ENCODE assay signal across 8 cellular contexts in genomic region chr13:110712081-110712848, GRCh38. TPM values are rescaled to one million over a fixed set of nuclear protein-coding genes. Genes with fewer than 3 reads are reported as not detected.
DNase-seq lines count a peak whose midpoint lies in the region; ATAC-seq and TF ChIP-seq lines count a peak whose summit lies in the region.

No MANE protein-coding gene starts in this region.

- peak overlapping the region; percentile 86 for H3K4me2 ChIP-seq in DND-41 (ENCODE audit: insufficient read depth, low read length)
- H3K4me2 ChIP-seq in Karpas-422 (ENCODE audit: low read depth, low read length, poor library complexity, severe bottlenecking): peak overlapping the region; percentile 97

- peak overlapping the region; percentile 97 for H3K27ac ChIP-seq in DND-41 (ENCODE audit: low read length)
- peak overlapping the region; percentile 99 for H3K27ac ChIP-seq in Karpas-422 (ENCODE audit: low read length)

- H3K36me3 ChIP-seq in DND-41 (ENCODE audit: insufficient read depth, low read length): peaks cover 6% of the 10 kb centered on the region; the same call in 1 of the 2 replicates
- H3K36me3 ChIP-seq in Karpas-422 (ENCODE audit: insufficient read depth, low read length): no peaks in the 10 kb centered on the region

- H4K20me1 ChIP-seq in DND-41 (ENCODE audit: insufficient read depth, low read length): peaks cover 21% of the 10 kb centered on the region
- peaks cover 16% of the 10 kb centered on the region for H4K20me1 ChIP-seq in Karpas-422 (ENCODE audit: insufficient read depth, low read depth, low read length)

- peak overlapping the region; percentile 84 for H2AFZ ChIP-seq in DND-41 (ENCODE audit: low read depth, low read length)
- H2AFZ ChIP-seq in Karpas-422 (ENCODE audit: low read length): peak overlapping the region; percentile 95

- peaks cover 31 to 34% of the 10 kb centered on the region in 2 donors for H3K4me1 Mint-ChIP-seq in natural killer cell

- H3K27ac Mint-ChIP-seq in natural killer cell: peak overlapping the region; percentile 86 to 97

- H3K79me2 ChIP-seq in DND-41 (ENCODE audit: insufficient read depth, low read length) (peaks cover 45% of the 10 kb centered on the region), Karpas-422 (ENCODE audit: low read length) (peaks cover 28% of the 10 kb centered on the region)

- no peaks in the 10 kb centered on the region for H3K27me3 Mint-ChIP-seq in natural killer cell (ENCODE audit: low read depth in 2 of 2)

- no peaks in the 10 kb centered on the region for H3K9me3 ChIP-seq in DND-41 (ENCODE audit: insufficient read depth, low read length, severe bottlenecking)
- no peaks in the 10 kb centered on the region for H3K9me3 ChIP-seq in Karpas-422 (ENCODE audit: low read length)

- H3K9me3 Mint-ChIP-seq in natural killer cell: no peaks in the 10 kb centered on the region

- intact Hi-C loops in natural killer cell (cut with micrococcal nuclease): no loop called here

- ATAC-seq in DND-41 (ENCODE audit: insufficient read depth, low read depth) (peak; percentile 25), GM21786 (IDR thresholded peaks at IDR 0.05; ENCODE audit: unreplicated experiment) (peak; percentile 23), natural killer cell (peak; percentile 30 to 58 (median 37))

- H3K4me3 ChIP-seq in DND-41 (ENCODE audit: low read depth in 1 of 2, low read length in 2 of 2) (peak overlapping the region; percentile 92 to 98), Karpas-422 (ENCODE audit: low read length) (peak overlapping the region; percentile 91)

- no peaks in the 10 kb centered on the region for H3K36me3 Mint-ChIP-seq in natural killer cell

- H3K4me3 Mint-ChIP-seq in natural killer cell: peak overlapping the region; percentile 95

- no peaks in the 10 kb centered on the region for H3K9me2 ChIP-seq in Karpas-422 (replicated peaks; ENCODE audit: insufficient read depth, low read length)

- peak overlapping the region; percentile 97 for H3K9ac ChIP-seq in DND-41 (ENCODE audit: low read depth, low read length)
- H3K9ac ChIP-seq in Karpas-422 (ENCODE audit: low read length): peak overlapping the region; percentile 94

- H3K27me3 ChIP-seq in DND-41 (ENCODE audit: insufficient read depth, low read length, poor library complexity) (no peaks in the 10 kb centered on the region), Karpas-422 (ENCODE audit: low read length) (no peaks in the 10 kb centered on the region)

- H3K4me1 ChIP-seq in DND-41 (ENCODE audit: insufficient read depth, low read length) (peaks cover 26% of the 10 kb centered on the region), Karpas-422 (ENCODE audit: low read length) (peaks cover 25% of the 10 kb centered on the region)

- DNase-seq in DND-41 (peak; percentile 88), Karpas-422 (peak; percentile 97), RPMI8226 (peak; percentile 91), fibroblast of peridontal ligament (ENCODE audit: extremely low read depth) (peak; percentile 73), natural killer cell (peak; percentile 85)
- peak; percentile 82 for DNase-seq in activated effector memory CD4-positive, alpha-beta T cell treated with Interleukin-2 at 50 U/mL for 16 hours
- peak; percentile 75 for DNase-seq in stimulated activated naive CD4-positive, alpha-beta T cell treated with Interleukin-2 at 50 U/mL for 16 hours (lab: John Stamatoyannopoulos, UW)

- no peak for TF ChIP-seq CTCF in DND-41 (IDR thresholded peaks at IDR 0.05; ENCODE audit: borderline replicate concordance, extremely low read depth, low read length, poor library complexity, severe bottlenecking)
- TF ChIP-seq CTCF in natural killer cell (IDR thresholded peaks at IDR 0.05): no peak

RNA-seq across cellular contexts. Expression of gene ING1, which starts 1.2 kb away (rescaled TPM):
- 6.3 and 19.9 TPM in 2 replicates for total RNA-seq in Karpas-422 (2014; rRNA removed; shearing (Covaris generic); ENCODE audit: low replicate concordance)
- total RNA-seq in natural killer cell: 10 to 100 TPM; 12.6 to 22.5 (median 15.5) TPM

RNA-seq across cellular contexts. Expression of gene CARS2, which starts 6.3 kb away (rescaled TPM):
- 48.2 and 102 TPM in 2 replicates for total RNA-seq in Karpas-422 (2014; rRNA removed; shearing (Covaris generic); ENCODE audit: low replicate concordance)
- total RNA-seq in natural killer cell: 10 to 100 TPM; 65.3 to 77.3 (median 73.0) TPM

Comparison
In these comparisons a context has a peak if more than half of its experiments do, and no peak if none do; other contexts are left out.
1. Peak in every context shown above with its lines: DNase-seq, ATAC-seq, H3K4me3 ChIP-seq and H3K27ac ChIP-seq.